ENCODE assay signal across 17 cellular contexts in the genomic region with DNA sequence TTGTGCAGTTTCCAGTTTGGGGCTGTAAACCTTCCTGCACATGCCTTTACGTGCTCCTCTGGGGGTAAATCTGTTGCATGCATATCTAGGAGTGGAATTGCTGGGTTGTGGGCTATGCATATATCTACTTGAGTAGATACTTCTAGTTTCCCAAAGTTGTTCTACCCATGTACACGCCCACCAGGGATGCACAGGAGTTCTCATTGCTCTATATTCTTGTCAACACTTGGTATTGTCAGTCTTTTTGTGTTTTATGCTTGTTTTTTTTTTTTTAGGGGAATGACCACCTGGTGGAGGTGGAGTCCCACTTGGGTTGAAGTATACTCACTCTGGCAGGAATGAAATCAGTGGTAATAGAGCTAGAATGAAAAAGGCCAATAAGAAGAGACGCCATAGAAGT. TPM values are rescaled to one million over a fixed set of nuclear protein-coding genes. Genes with fewer than 3 reads are reported as not detected.
DNase-seq lines count a peak whose midpoint lies in the region; ATAC-seq and TF ChIP-seq lines count a peak whose summit lies in the region.
"Had no signal": no experiment of that assay in that cellular context is flagged by ENCODE, and none has a peak within 500 bp of the region (broad histone marks: within the 10 kb centered on the region; RNA-seq: fewer than 3 reads in every experiment).

No MANE protein-coding gene starts in this region.

- H3K4me1 Mint-ChIP-seq in MCF 10A (ENCODE audit: insufficient read depth, unreplicated experiment), result peaks cover 28% of the 10 kb centered on the region
- peaks cover 7% of the 10 kb centered on the region for H3K4me1 Mint-ChIP-seq in neural progenitor cell
- H3K4me1 Mint-ChIP-seq: CD4-positive, alpha-beta memory T cell had no signal

- no peaks in the 10 kb centered on the region for H3K36me3 ChIP-seq in breast epithelium
- no peaks in the 10 kb centered on the region for H3K36me3 ChIP-seq in RWPE2 (ENCODE audit: low read depth)
- H3K36me3 ChIP-seq in mesenchymal stem cell (ENCODE audit: control insufficient read depth in 1 of 2, insufficient read depth in 2 of 2, low read depth in 1 of 2, low read length in 2 of 2), result no peaks in the 10 kb centered on the region
- H3K36me3 ChIP-seq in thyroid gland, result no peaks in the 10 kb centered on the region
- no peaks in the 10 kb centered on the region for H3K36me3 ChIP-seq in neural progenitor cell
- H3K36me3 ChIP-seq: MG63, SJCRH30 had no signal

- H3K9me3 Mint-ChIP-seq in MCF 10A (ENCODE audit: unreplicated experiment), result no peaks in the 10 kb centered on the region
- H3K9me3 Mint-ChIP-seq in neural progenitor cell, result no peaks in the 10 kb centered on the region

- H3K9ac ChIP-seq in mesenchymal stem cell (ENCODE audit: low read length), result peak overlapping the region; percentile 41
- H3K9ac ChIP-seq in neural progenitor cell, result no peak overlapping the region

- no peak for TF ChIP-seq POLR2A in breast epithelium (IDR thresholded peaks at IDR 0.05)
- no peak for TF ChIP-seq POLR2A in thyroid gland (IDR thresholded peaks at IDR 0.05)

- H4K20me1 ChIP-seq in neural progenitor cell (ENCODE audit: low read depth), result no peaks in the 10 kb centered on the region

- H3K27me3 ChIP-seq in breast epithelium (no peaks in the 10 kb centered on the region), RWPE2 (ENCODE audit: insufficient read depth, poor library complexity, severe bottlenecking) (no peaks in the 10 kb centered on the region), mesenchymal stem cell (ENCODE audit: control insufficient read depth in 1 of 2, insufficient read depth in 1 of 2, low read length in 2 of 2) (no peaks in the 10 kb centered on the region), thyroid gland (no peaks in the 10 kb centered on the region), neural progenitor cell (peaks cover 14% of the 10 kb centered on the region)
- H3K27me3 ChIP-seq: MG63 had no signal

- ATAC-seq in RWPE2 (ENCODE audit: low read depth), result no peak

- H3K4me3 ChIP-seq in breast epithelium, result no peak overlapping the region
- no peak overlapping the region for H3K4me3 ChIP-seq in RWPE2 (ENCODE audit: severe bottlenecking)
- H3K4me3 ChIP-seq in mesenchymal stem cell (ENCODE audit: insufficient read depth in 1 of 2, low read depth in 1 of 2, low read length in 2 of 2), result no peak overlapping the region
- no peak overlapping the region for H3K4me3 ChIP-seq in thyroid gland (replicated peaks in 1 of 3)
- H3K4me3 ChIP-seq in neural progenitor cell, result no peak overlapping the region
- H3K4me3 ChIP-seq: SJCRH30 had no signal

- no peaks in the 10 kb centered on the region for H3K27me3 Mint-ChIP-seq in MCF 10A (ENCODE audit: insufficient read depth, unreplicated experiment)
- peaks cover 2% of the 10 kb centered on the region for H3K27me3 Mint-ChIP-seq in neural progenitor cell (ENCODE audit: insufficient read depth, low read depth)

- H4K91ac ChIP-seq in mesenchymal stem cell (ENCODE audit: low read length), result no peak overlapping the region

- no peak overlapping the region for H4K8ac ChIP-seq in mesenchymal stem cell (ENCODE audit: low read length)

- H3K4me3 Mint-ChIP-seq in MCF 10A (ENCODE audit: unreplicated experiment), result peak overlapping the region; percentile 2
- no peak overlapping the region for H3K4me3 Mint-ChIP-seq in neural progenitor cell
- H3K4me3 Mint-ChIP-seq: CD4-positive, alpha-beta memory T cell had no signal

- H3K79me2 ChIP-seq in neural progenitor cell (ENCODE audit: low read depth), result no peaks in the 10 kb centered on the region

- CTCF ChIA-PET in MCF 10A (lab: Yijun Ruan, JAX), result interaction anchor here (0.7 to 1.1 kb wide), 2 partner anchors 13 to 20 kb away, joined by 3 read pairs; no protein-coding TSS in a partner anchor

- H3K4me1 ChIP-seq in breast epithelium, result no peaks in the 10 kb centered on the region
- H3K4me1 ChIP-seq in RWPE2 (ENCODE audit: insufficient read depth, poor library complexity, severe bottlenecking), result peaks cover 25% of the 10 kb centered on the region
- peaks cover 18% of the 10 kb centered on the region for H3K4me1 ChIP-seq in mesenchymal stem cell (ENCODE audit: control insufficient read depth, insufficient read depth, low read depth, low read length)
- H3K4me1 ChIP-seq in thyroid gland, result peaks cover 20 to 25% of the 10 kb centered on the region in 2 donors
- no peaks in the 10 kb centered on the region for H3K4me1 ChIP-seq in neural progenitor cell
- H3K4me1 ChIP-seq: SJCRH30 had no signal

- H3K9me3 ChIP-seq in breast epithelium, result no peaks in the 10 kb centered on the region
- no peaks in the 10 kb centered on the region for H3K9me3 ChIP-seq in RWPE2 (ENCODE audit: severe bottlenecking)
- H3K9me3 ChIP-seq in mesenchymal stem cell (ENCODE audit: control insufficient read depth, low read length), result no peaks in the 10 kb centered on the region
- no peaks in the 10 kb centered on the region for H3K9me3 ChIP-seq in thyroid gland
- no peaks in the 10 kb centered on the region for H3K9me3 ChIP-seq in neural progenitor cell (ENCODE audit: low read depth)
- H3K9me3 ChIP-seq: MG63, SJCRH30 had no signal

- no peak overlapping the region for H3K18ac ChIP-seq in mesenchymal stem cell (ENCODE audit: low read depth in 1 of 2, low read length in 2 of 2)

- H3K14ac ChIP-seq in mesenchymal stem cell (ENCODE audit: low read length in 2 of 2), result no peak overlapping the region

- H3K79me1 ChIP-seq in mesenchymal stem cell (replicated peaks; ENCODE audit: low read length, poor library complexity, severe bottlenecking), result no peaks in the 10 kb centered on the region

- peak overlapping the region; percentile 75 for H2AK5ac ChIP-seq in mesenchymal stem cell (ENCODE audit: low read length, severe bottlenecking)

- no peak overlapping the region for H3K4ac ChIP-seq in mesenchymal stem cell (ENCODE audit: low read depth in 1 of 2, low read length in 2 of 2)

- H3F3A ChIP-seq in neural progenitor cell (ENCODE audit: low read depth), result no peaks in the 10 kb centered on the region

- no peak overlapping the region for H3K23ac ChIP-seq in mesenchymal stem cell (ENCODE audit: low read length in 2 of 2)

- H2BK120ac ChIP-seq in mesenchymal stem cell (ENCODE audit: low read depth, low read length), result no peak overlapping the region

- H3K27ac ChIP-seq in breast epithelium (peak overlapping the region in 1 of 2 donors; percentile 69), RWPE2 (ENCODE audit: poor library complexity, severe bottlenecking) (peak overlapping the region; percentile 93), mesenchymal stem cell (ENCODE audit: low read length, poor library complexity, severe bottlenecking) (peak overlapping the region; percentile 100), thyroid gland (peak overlapping the region; percentile 84 to 87 (median 86)), neural progenitor cell (no peak overlapping the region)

- DNase-seq in MCF 10A (ENCODE audit: unreplicated experiment) (no peak), breast epithelium (ENCODE audit: low spot score in 2 of 2) (no peak), RWPE2 (ENCODE audit: low spot score) (no peak), mesenchymal stem cell (no peak), thyroid gland (no peak), NCI-H2196 (lab: John Stamatoyannopoulos, UW; ENCODE audit: unreplicated experiment) (no peak), neural progenitor cell (ENCODE audit: low spot score) (no peak)
- no peak for DNase-seq in stimulated activated CD4-positive, alpha-beta T cell treated with anti-CD3 and anti-CD28 coated beads, Interleukin-2, amount 100 ng/mL, for 48 hours
- DNase-seq: 8988T; CD4-positive, alpha-beta memory T cell; NCI-H1092; NCI-H146; NCI-H2029 treated with DMSO at 0.1 percent for 48 hours; RPMI8226 had no signal

- no peak overlapping the region for H2BK5ac ChIP-seq in mesenchymal stem cell (ENCODE audit: low read depth, low read length, poor library complexity, severe bottlenecking)

- H2BK12ac ChIP-seq in mesenchymal stem cell (ENCODE audit: low read length in 2 of 2), result no peak overlapping the region

- no peak overlapping the region for H3K4me2 ChIP-seq in mesenchymal stem cell (ENCODE audit: low read length, poor library complexity, severe bottlenecking)
- H3K4me2 ChIP-seq in neural progenitor cell, result no peak overlapping the region

- H3K36me3 Mint-ChIP-seq in MCF 10A (ENCODE audit: insufficient read depth, unreplicated experiment) (no peaks in the 10 kb centered on the region), neural progenitor cell (no peaks in the 10 kb centered on the region)

- H2AFZ ChIP-seq in mesenchymal stem cell (ENCODE audit: low read depth, low read length) (no peak overlapping the region), neural progenitor cell (replicated peaks) (no peak overlapping the region)

- whole genome bisulfite sequencing in mesenchymal stem cell, result 94% methylated on average over 3 of the region's 3 CpGs
- 73 to 99% methylated on average over 3 of the region's 3 CpGs for WGBS in thyroid gland, 2 donors

- no TSS peak for BruUV-seq in MCF 10A (replicated peaks; lab: Mats Ljungman, UMichigan)

- POLR2A ChIA-PET in MCF 10A (lab: Yijun Ruan, JAX), result interaction anchor here (0.6 to 1.9 kb wide), 3 partner anchors 13 to 173 kb away, joined by 3 to 5 read pairs (median 4); no protein-coding TSS in a partner anchor

- H3K27ac Mint-ChIP-seq in MCF 10A (ENCODE audit: low read depth, unreplicated experiment), result no peak overlapping the region
- H3K27ac Mint-ChIP-seq in neural progenitor cell, result no peak overlapping the region
- H3K27ac Mint-ChIP-seq: CD4-positive, alpha-beta memory T cell had no signal

- TF ChIP-seq CTCF in MCF 10A (IDR thresholded peaks at IDR 0.05; ENCODE audit: unreplicated experiment) (no peak), breast epithelium (IDR thresholded peaks at IDR 0.05) (no peak), RWPE2 (IDR thresholded peaks at IDR 0.05; ENCODE audit: poor library complexity, severe bottlenecking) (no peak), thyroid gland (IDR thresholded peaks at IDR 0.05) (no peak), neural progenitor cell (IDR thresholded peaks at IDR 0.05) (no peak)

- H2BK15ac ChIP-seq in mesenchymal stem cell (ENCODE audit: low read depth, poor library complexity, severe bottlenecking), result no peak overlapping the region

- intact Hi-C loops in MCF 10A (cut with micrococcal nuclease), result loop anchor here (2.0 to 5.0 kb wide), 2 partner anchors 73 to 109 kb away; no protein-coding TSS in a partner anchor
- intact Hi-C loops in breast epithelium (cut with DNase I; ENCODE audit: low total_unique reads), result no loop called here
- intact Hi-C loops in thyroid gland (cut with DNase I), result no loop called here

RNA-seq across cellular contexts. Expression of gene FOXE1, which starts 23.0 kb away (rescaled TPM):
- total RNA-seq in MCF 10A (2022) (not detected in 2 replicates), breast epithelium (not detected), thyroid gland (100 to 1,000 TPM; 405 to 748 (median 454) TPM), neural progenitor cell (ENCODE audit: low replicate concordance) (not detected in 2 replicates)
- polyA plus RNA-seq in mesenchymal stem cell (2013, experiment 1 of 2), result not detected
- polyA plus RNA-seq in mesenchymal stem cell (2013, experiment 2 of 2), result not detected
- total RNA-seq: CD4-positive, alpha-beta memory T cell; HT1080; SJCRH30 had no signal
- polyA plus RNA-seq: CD4-positive, alpha-beta memory T cell had no signal

RNA-seq across cellular contexts. Expression of gene TRMO, which starts 46.2 kb away (rescaled TPM):
- total RNA-seq in MCF 10A (2022) (10.0 and 10.3 TPM in 2 replicates), breast epithelium (10 to 100 TPM; 29.8 to 46.8 (median 35.4) TPM), thyroid gland (10 to 100 TPM; 56.6 to 81.6 (median 59.0) TPM), neural progenitor cell (ENCODE audit: low replicate concordance) (5.7 and 9.9 TPM in 2 replicates)
- polyA plus RNA-seq in mesenchymal stem cell (2013, experiment 1 of 2), result 9.9 TPM
- polyA plus RNA-seq in mesenchymal stem cell (2013, experiment 2 of 2), result 9.7 TPM

Comparison
In these comparisons a context has a peak if more than half of its experiments do, and no peak if none do; other contexts are left out.
1. RNA of gene FOXE1, which starts 23.0 kb away (total RNA-seq): 405 to 748 TPM in thyroid gland; not detected in MCF 10A, not detected in breast epithelium and not detected in neural progenitor cell; every median in the first group is over 100 times any median in the second.